16 cellular contexts compared by ENCODE assay signal in the genomic region with DNA sequence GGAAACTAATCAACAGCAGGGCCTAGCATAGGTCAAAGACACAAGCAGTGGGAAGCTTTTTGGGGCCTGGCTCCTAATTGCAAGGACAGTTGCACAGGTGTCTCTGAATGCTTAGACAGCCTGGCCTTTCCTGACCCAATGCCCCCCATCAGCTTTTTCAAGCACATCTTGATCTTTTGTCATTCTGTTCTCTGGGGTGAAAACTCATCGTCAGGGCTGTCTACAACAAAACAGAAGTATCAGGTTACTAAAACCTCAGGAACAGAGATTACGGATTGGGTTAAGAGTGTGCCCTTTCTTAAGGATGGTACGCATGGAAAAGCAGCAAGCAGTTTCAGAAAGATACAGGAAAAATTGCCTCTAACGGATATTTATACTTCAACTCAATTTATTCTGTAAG.
"Had no signal": no experiment of that assay in that cellular context is flagged by ENCODE, and none has a peak within 500 bp of the region (broad histone marks: within the 10 kb centered on the region; RNA-seq: fewer than 3 reads in every experiment).

No MANE protein-coding gene starts in this region.

- H3K27ac ChIP-seq: brain microvascular endothelial cell, hepatocyte, left lung, stomach, vagina had no signal

- H3K4me1 ChIP-seq: left lung, stomach, vagina had no signal

- H3K4me2 ChIP-seq: hepatocyte had no signal

- ATAC-seq: activated CD4-positive, CD25-positive, alpha-beta regulatory T cell treated with anti-CD3 and anti-CD28 coated beads, Interleukin-2, amount 50 U/mL, for 24 hours; activated naive CD4-positive, alpha-beta T cell treated with anti-CD3 and anti-CD28 coated beads, Interleukin-2, amount 50 U/mL, for 72 hours; left lung; natural killer cell treated with Interleukin-12 subunit alpha and Interleukin-12 subunit beta and Interleukin-15 and Interleukin-18, amount 100 ng/mL, for 72 hours had no signal

- H3K27ac Mint-ChIP-seq: memory B cell; natural killer cell treated with Interleukin-12 subunit alpha and Interleukin-12 subunit beta and Interleukin-15 and Interleukin-18, amount 100 ng/mL, for 72 hours; T-helper 1 cell treated with Interleukin-12 subunit alpha and Interleukin-12 subunit beta and Interleukin-4 antibody, amounts not matched to agents 30 μg/mL and 1 μg/mL, for 36 hours had no signal

- H3K36me3 ChIP-seq: brain microvascular endothelial cell, left lung, vagina had no signal

- H3K4me3 Mint-ChIP-seq: memory B cell; natural killer cell treated with Interleukin-12 subunit alpha and Interleukin-12 subunit beta and Interleukin-15 and Interleukin-18, amount 100 ng/mL, for 72 hours; T-helper 1 cell treated with Interleukin-12 subunit alpha and Interleukin-12 subunit beta and Interleukin-4 antibody, amounts not matched to agents 30 μg/mL and 1 μg/mL, for 36 hours had no signal

- DNase-seq: activated effector memory CD4-positive, alpha-beta T cell treated with Interleukin-2 at 50 U/mL for 16 hours; activated T-cell treated with anti-CD3 and anti-CD28 coated beads, Interleukin-2, amount 50 U/mL, for 1 hour; amniotic stem cell; brain microvascular endothelial cell; dermis blood vessel endothelial cell; islet precursor cell; left lung; stimulated activated CD4-positive, alpha-beta T cell treated with anti-CD3 and anti-CD28 coated beads, Interleukin-4, amount 100 ng/mL, for 4 hours; stomach had no signal

- H3K9me3 ChIP-seq: left lung, vagina had no signal

- H3K4me3 ChIP-seq: hepatocyte, left lung, stomach, vagina had no signal

- H2AFZ ChIP-seq: hepatocyte had no signal

- H3K27me3 ChIP-seq: brain microvascular endothelial cell, hepatocyte, left lung, stomach, vagina had no signal

- H3K27me3 Mint-ChIP-seq: memory B cell; natural killer cell treated with Interleukin-12 subunit alpha and Interleukin-12 subunit beta and Interleukin-15 and Interleukin-18, amount 100 ng/mL, for 72 hours had no signal

- H3K9me3 Mint-ChIP-seq: memory B cell; natural killer cell treated with Interleukin-12 subunit alpha and Interleukin-12 subunit beta and Interleukin-15 and Interleukin-18, amount 100 ng/mL, for 72 hours had no signal
